In genomic region chr1:32239335-32239734, GRCh38 we compare ENCODE assay signal across 9 cellular contexts. TPM values are rescaled to one million over a fixed set of nuclear protein-coding genes. Genes with fewer than 3 reads are reported as not detected.
DNase-seq lines count a peak whose midpoint lies in the region; ATAC-seq and TF ChIP-seq lines count a peak whose summit lies in the region.
"Had no signal": no experiment of that assay in that cellular context is flagged by ENCODE, and none has a peak within 500 bp of the region (broad histone marks: within the 10 kb centered on the region; RNA-seq: fewer than 3 reads in every experiment).

No MANE protein-coding gene starts in this region.

- DNase-seq in DMS53 treated with DMSO at 0.1 percent for 48 hours (lab: John Stamatoyannopoulos, UW; ENCODE audit: unreplicated experiment) (peak; percentile 34), NCI-H1105 (lab: John Stamatoyannopoulos, UW) (peak; percentile 42), caudate nucleus (lab: John Stamatoyannopoulos, UW) (peak in 2 of 61 donors; percentile 3 to 19), neural crest cell (ENCODE audit: low read depth, low spot score) (no peak), AG08395 (ENCODE audit: low spot score) (no peak), SK-N-SH (no peak), RKO (ENCODE audit: low spot score) (no peak)
- DNase-seq: stimulated activated CD4-positive, alpha-beta T cell treated with anti-CD3 and anti-CD28 coated beads, Interleukin-4, amount 100 ng/mL, for 1 hour had no signal

- H3K9me2 ChIP-seq in SK-N-SH = no peaks in the 10 kb centered on the region

- no peak overlapping the region for H3K9ac ChIP-seq in SK-N-SH

- 90% methylated on average over 4 of the region's 4 CpGs for WGBS in SK-N-SH (ENCODE audit: low lambda C conversion rate)

- H3K27me3 Mint-ChIP-seq in neural crest cell (ENCODE audit: low read depth) = no peaks in the 10 kb centered on the region

- no peak overlapping the region for H3K27ac Mint-ChIP-seq in neural crest cell (ENCODE audit: unreplicated experiment)

- H4K20me1 ChIP-seq in SK-N-SH (ENCODE audit: insufficient read depth) = no peaks in the 10 kb centered on the region

- H3K4me1 Mint-ChIP-seq in neural crest cell = peaks cover 32% of the 10 kb centered on the region

- TF ChIP-seq RAD21 in SK-N-SH (IDR thresholded peaks at IDR 0.05; ENCODE audit: low read length) = no peak

- peaks cover 12 to 13% of the 10 kb centered on the region in 2 experiments; a peak in 2 of 4 replicates for H3K4me1 ChIP-seq in SK-N-SH (ENCODE audit: control insufficient read depth in 1 of 2, insufficient read depth in 2 of 2, low read depth in 1 of 2, low read length in 1 of 2)

- no peaks in the 10 kb centered on the region for H3K9me3 ChIP-seq in SK-N-SH

- no peak overlapping the region for H2AFZ ChIP-seq in SK-N-SH (ENCODE audit: low read depth)

- H3K4me3 Mint-ChIP-seq in neural crest cell = peak overlapping the region; percentile 89

- POLR2A ChIA-PET in SK-N-SH (lab: Yijun Ruan, JAX) = interaction anchor here (0.6 to 1.5 kb wide), 2 partner anchors 10 to 37 kb away, joined by 3 to 5 read pairs; no protein-coding TSS in a partner anchor

- CTCF ChIA-PET in SK-N-SH (lab: Yijun Ruan, JAX) = interaction anchor here (1.4 to 3.7 kb wide), 7 partner anchors 9 to 53 kb away, joined by 4 to 24 read pairs (median 10); partner anchors contain the start of genes EIF3I, FAM167B, HDAC1 and TMEM234

- H3K36me3 ChIP-seq in SK-N-SH (replicated peaks in 1 of 2; ENCODE audit: control insufficient read depth in 1 of 2, insufficient read depth in 2 of 2, low read length in 1 of 2) = no peaks in the 10 kb centered on the region

- no peak for ATAC-seq in GM19463 (IDR thresholded peaks at IDR 0.05; ENCODE audit: unreplicated experiment)

- no peak for TF ChIP-seq EP300 in SK-N-SH (IDR thresholded peaks at IDR 0.05; ENCODE audit: borderline replicate concordance in 1 of 2, low read depth in 1 of 2, low read length in 1 of 2)

- no peaks in the 10 kb centered on the region for H3K36me3 Mint-ChIP-seq in neural crest cell (ENCODE audit: low read depth)

- H3K9me3 Mint-ChIP-seq in neural crest cell = no peaks in the 10 kb centered on the region

- H3K27me3 ChIP-seq in SK-N-SH (ENCODE audit: insufficient read depth) = no peaks in the 10 kb centered on the region

- no peak overlapping the region for H3K4me3 ChIP-seq in SK-N-SH (ENCODE audit: low read depth in 2 of 2, low read length in 1 of 2)

- H3K27ac ChIP-seq in caudate nucleus (ENCODE audit: low read depth, low read length) = peak overlapping the region; percentile 65
- no peak overlapping the region for H3K27ac ChIP-seq in SK-N-SH (ENCODE audit: low read depth in 2 of 2, low read length in 1 of 2)

- H3K4me2 ChIP-seq in SK-N-SH = no peak overlapping the region

- peaks cover 33% of the 10 kb centered on the region for H3F3A ChIP-seq in SK-N-SH (replicated peaks; ENCODE audit: insufficient read depth)

- TF ChIP-seq CTCF in neural crest cell (conservative IDR thresholded peaks at IDR 0.05) (no peak), SK-N-SH (IDR thresholded peaks at IDR 0.05) (no peak)

- no peaks in the 10 kb centered on the region for H3K79me2 ChIP-seq in SK-N-SH (ENCODE audit: insufficient read depth)

TF ChIP-seq in SK-N-SH, 30 proteins besides CTCF, POLR2A, EP300 and RAD21:
- TF ChIP-seq USF2 (IDR thresholded peaks at IDR 0.05; ENCODE audit: borderline replicate concordance, low read depth, low read length) (no peak), FOSL2 (IDR thresholded peaks at IDR 0.05; ENCODE audit: borderline replicate concordance, low read depth) (no peak), RCOR1 (IDR thresholded peaks at IDR 0.05; ENCODE audit: low read length) (no peak), POLR2AphosphoS5 (IDR thresholded peaks at IDR 0.05; ENCODE audit: low read depth, low read length) (no peak), TCF12 (IDR thresholded peaks at IDR 0.05) (no peak), IRF3 (IDR thresholded peaks at IDR 0.05; ENCODE audit: low read depth, low read length) (no peak), MAX (IDR thresholded peaks at IDR 0.05; ENCODE audit: low read depth) (no peak), JUND (IDR thresholded peaks at IDR 0.05) (no peak), USF1 (IDR thresholded peaks at IDR 0.05; ENCODE audit: borderline replicate concordance, low read depth) (no peak), ELF1 (IDR thresholded peaks at IDR 0.05) (no peak), TEAD4 (IDR thresholded peaks at IDR 0.05; ENCODE audit: borderline replicate concordance, insufficient read depth) (no peak), TAF1 (IDR thresholded peaks at IDR 0.05; ENCODE audit: borderline replicate concordance, low read depth, low read length) (no peak), SMC3 (IDR thresholded peaks at IDR 0.05; ENCODE audit: low read depth, low read length) (no peak), RXRA (IDR thresholded peaks at IDR 0.05; ENCODE audit: borderline replicate concordance, low read depth) (no peak)

RNA-seq across cellular contexts. Expression of gene FAM167B, which starts 7.7 kb away (rescaled TPM):
- total RNA-seq in neural crest cell = 0.66 and 1.5 TPM in 2 replicates
- polyA plus RNA-seq in SK-N-SH (2012; rRNA removed) = 1.2 and 1.6 TPM in 2 replicates
- polyA plus RNA-seq in SK-N-SH (2012; cell fraction: cytosol; rRNA removed) = 0.63 and 1.1 TPM in 2 replicates
- polyA plus RNA-seq in SK-N-SH (2012; cell fraction: nucleus; rRNA removed) = 2.3 and 2.9 TPM in 2 replicates

RNA-seq across cellular contexts. Expression of gene LCK, which starts 11.7 kb away (rescaled TPM):
- not detected in 2 replicates for total RNA-seq in neural crest cell
- not detected in 2 replicates for polyA plus RNA-seq in SK-N-SH (2012; rRNA removed)
- polyA plus RNA-seq in SK-N-SH (2012; cell fraction: cytosol; rRNA removed) = not detected in 2 replicates
- 0.04 TPM in 1 of 2 replicates, not detected in the other for polyA plus RNA-seq in SK-N-SH (2012; cell fraction: nucleus; rRNA removed)

RNA-seq across cellular contexts. Expression of gene EIF3I, which starts 17.1 kb away (rescaled TPM):
- 190 and 192 TPM in 2 replicates for total RNA-seq in neural crest cell
- polyA plus RNA-seq in SK-N-SH (2012; rRNA removed) = 463 and 479 TPM in 2 replicates
- 440 and 513 TPM in 2 replicates for polyA plus RNA-seq in SK-N-SH (2012; cell fraction: cytosol; rRNA removed)
- polyA plus RNA-seq in SK-N-SH (2012; cell fraction: nucleus; rRNA removed) = 213 and 215 TPM in 2 replicates

RNA-seq across cellular contexts. Expression of gene TMEM234, which starts 17.2 kb away (rescaled TPM):
- 21.3 and 22.5 TPM in 2 replicates for total RNA-seq in neural crest cell
- 31.8 and 31.9 TPM in 2 replicates for polyA plus RNA-seq in SK-N-SH (2012; rRNA removed)
- 15.8 and 16.2 TPM in 2 replicates for polyA plus RNA-seq in SK-N-SH (2012; cell fraction: cytosol; rRNA removed)
- polyA plus RNA-seq in SK-N-SH (2012; cell fraction: nucleus; rRNA removed) = 122 and 134 TPM in 2 replicates

RNA-seq across cellular contexts. Expression of gene DCDC2B, which starts 30.4 kb away (rescaled TPM):
- not detected in 2 replicates for total RNA-seq in neural crest cell
- polyA plus RNA-seq in SK-N-SH (2012; rRNA removed) = not detected in 2 replicates
- not detected in 2 replicates for polyA plus RNA-seq in SK-N-SH (2012; cell fraction: cytosol; rRNA removed)
- 0.05 TPM in 1 of 2 replicates, not detected in the other for polyA plus RNA-seq in SK-N-SH (2012; cell fraction: nucleus; rRNA removed)

Comparison
In these comparisons a context has a peak if more than half of its experiments do, and no peak if none do; other contexts are left out.
1. DNase-seq: peak in DMS53 treated with DMSO at 0.1 percent for 48 hours (single experiment) and NCI-H1105 (single experiment); none in neural crest cell (single experiment), AG08395 (single experiment), SK-N-SH (single experiment) and RKO (single experiment).